Comparison of ENCODE assay signal across 8 cellular contexts in the genomic region with DNA sequence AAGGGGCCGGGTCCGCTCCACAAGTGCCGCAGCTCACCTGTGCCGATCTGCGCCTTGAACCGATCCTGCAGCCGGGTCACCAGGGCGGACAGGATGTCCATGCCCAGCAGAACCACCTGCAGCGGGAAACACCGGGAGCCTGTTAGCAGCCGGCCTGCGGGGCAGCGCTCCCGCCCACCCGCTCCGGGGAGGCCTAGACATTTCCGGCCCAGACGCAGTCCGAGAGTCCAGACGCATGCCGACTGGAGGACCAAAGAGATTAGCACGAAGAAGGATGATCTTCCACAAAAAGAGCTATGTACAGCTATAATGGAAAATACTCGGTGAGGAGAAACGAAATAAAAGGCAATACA. TPM values are rescaled to one million over a fixed set of nuclear protein-coding genes. Genes with fewer than 3 reads are reported as not detected.
DNase-seq lines count a peak whose midpoint lies in the region; ATAC-seq, FAIRE-seq and TF ChIP-seq lines count a peak whose summit lies in the region.

No MANE protein-coding gene starts in this region.

- H3K4me3 Mint-ChIP-seq in activated CD8-positive, alpha-beta memory T cell treated with anti-CD3 and anti-CD28 coated beads, Interleukin-2, amount 10 ng/mL, durations not matched to agents 7 days and 5 days: peak overlapping the region; percentile 82
- H3K4me3 Mint-ChIP-seq in activated CD8-positive, alpha-beta T cell treated with anti-CD3 and anti-CD28 coated beads for 36 hours: peak overlapping the region; percentile 83

- no peak for DNase-seq in activated CD8-positive, alpha-beta memory T cell treated with anti-CD3 and anti-CD28 coated beads, Interleukin-2, amount 10 ng/mL, durations not matched to agents 7 days and 5 days
- DNase-seq in activated CD8-positive, alpha-beta memory T cell treated with anti-CD3 and anti-CD28 coated beads for 24 hours: no peak
- DNase-seq in H54 (ENCODE audit: insufficient read length, low spot score): peak; percentile 66
- no peak for DNase-seq in activated CD8-positive, alpha-beta T cell treated with anti-CD3 and anti-CD28 coated beads for 36 hours
- peak; percentile 73 for DNase-seq in foreskin melanocyte
- peak; percentile 88 for DNase-seq in osteoblast (ENCODE audit: insufficient read length, low spot score, missing footprints)
- no peak for DNase-seq in NOMO-1 treated with DMSO at 0.1 percent for 48 hours (lab: John Stamatoyannopoulos, UW; ENCODE audit: unreplicated experiment)

- H3K4me2 ChIP-seq in osteoblast (ENCODE audit: insufficient read depth, low read length): peak overlapping the region; percentile 88

- H3K9me3 Mint-ChIP-seq in activated CD8-positive, alpha-beta memory T cell treated with anti-CD3 and anti-CD28 coated beads, Interleukin-2, amount 10 ng/mL, durations not matched to agents 7 days and 5 days (ENCODE audit: low read depth): no peaks in the 10 kb centered on the region
- peaks cover 3% of the 10 kb centered on the region for H3K9me3 Mint-ChIP-seq in activated CD8-positive, alpha-beta T cell treated with anti-CD3 and anti-CD28 coated beads for 36 hours

- H3K36me3 ChIP-seq in KOPT-K1 (ENCODE audit: insufficient read depth, low read length): peaks cover 33% of the 10 kb centered on the region
- H3K36me3 ChIP-seq in osteoblast (ENCODE audit: insufficient read depth, low read length): peaks cover 5% of the 10 kb centered on the region

- no peak for TF ChIP-seq POLR2A in H54 (IDR thresholded peaks at IDR 0.05; ENCODE audit: low read depth, low read length)

- no peaks in the 10 kb centered on the region for H3K9me3 ChIP-seq in KOPT-K1 (ENCODE audit: insufficient read depth, low read length, poor library complexity, severe bottlenecking)
- H3K9me3 ChIP-seq in osteoblast (ENCODE audit: low read depth, low read length): no peaks in the 10 kb centered on the region

- FAIRE-seq in H54 (lab: Jason Lieb, UNC): no peak

- H3K79me2 ChIP-seq in osteoblast (ENCODE audit: insufficient read depth, low read length): peaks cover 39% of the 10 kb centered on the region

- peak overlapping the region; percentile 81 for H2AFZ ChIP-seq in osteoblast (ENCODE audit: low read length)

- H3K4me1 ChIP-seq in osteoblast (ENCODE audit: insufficient read depth, low read length): peaks cover 15% of the 10 kb centered on the region

- H3K36me3 Mint-ChIP-seq in activated CD8-positive, alpha-beta memory T cell treated with anti-CD3 and anti-CD28 coated beads, Interleukin-2, amount 10 ng/mL, durations not matched to agents 7 days and 5 days: peaks cover 29% of the 10 kb centered on the region
- peaks cover 35% of the 10 kb centered on the region for H3K36me3 Mint-ChIP-seq in activated CD8-positive, alpha-beta T cell treated with anti-CD3 and anti-CD28 coated beads for 36 hours (ENCODE audit: low read depth)

- H3K27me3 Mint-ChIP-seq in activated CD8-positive, alpha-beta memory T cell treated with anti-CD3 and anti-CD28 coated beads, Interleukin-2, amount 10 ng/mL, durations not matched to agents 7 days and 5 days: no peaks in the 10 kb centered on the region
- no peaks in the 10 kb centered on the region for H3K27me3 Mint-ChIP-seq in activated CD8-positive, alpha-beta T cell treated with anti-CD3 and anti-CD28 coated beads for 36 hours

- H3K27ac ChIP-seq in KOPT-K1 (ENCODE audit: low read depth, low read length, poor library complexity, severe bottlenecking): peak overlapping the region; percentile 93
- peak overlapping the region; percentile 100 for H3K27ac ChIP-seq in osteoblast (ENCODE audit: low read depth, low read length)

- peaks cover 14% of the 10 kb centered on the region for H4K20me1 ChIP-seq in osteoblast (ENCODE audit: insufficient read depth, low read length)

- H3K4me3 ChIP-seq in osteoblast (ENCODE audit: insufficient read depth, low read length): peak overlapping the region; percentile 88

- CTCF ChIA-PET in activated CD8-positive, alpha-beta memory T cell treated with anti-CD3 and anti-CD28 coated beads, Interleukin-2, amount 10 ng/mL, durations not matched to agents 7 days and 5 days (lab: Charles Lee): interaction anchor here (0.6 to 3.6 kb wide), 12 partner anchors 10 to 228 kb away, joined by 3 to 33 read pairs (median 6); a partner anchor contains a TSS
- CTCF ChIA-PET in activated CD8-positive, alpha-beta T cell treated with anti-CD3 and anti-CD28 coated beads for 36 hours (lab: Charles Lee): interaction anchor here (0.9 to 2.0 kb wide), 7 partner anchors 32 to 205 kb away, joined by 3 to 22 read pairs (median 5); a partner anchor contains a TSS

- peak overlapping the region; percentile 96 for H3K27ac Mint-ChIP-seq in activated CD8-positive, alpha-beta memory T cell treated with anti-CD3 and anti-CD28 coated beads, Interleukin-2, amount 10 ng/mL, durations not matched to agents 7 days and 5 days
- H3K27ac Mint-ChIP-seq in activated CD8-positive, alpha-beta T cell treated with anti-CD3 and anti-CD28 coated beads for 36 hours: peak overlapping the region; percentile 92

- H3K4me1 Mint-ChIP-seq in activated CD8-positive, alpha-beta memory T cell treated with anti-CD3 and anti-CD28 coated beads, Interleukin-2, amount 10 ng/mL, durations not matched to agents 7 days and 5 days: peaks cover 54% of the 10 kb centered on the region
- peaks cover 63% of the 10 kb centered on the region for H3K4me1 Mint-ChIP-seq in activated CD8-positive, alpha-beta T cell treated with anti-CD3 and anti-CD28 coated beads for 36 hours (ENCODE audit: low read depth)

- TF ChIP-seq CTCF in activated CD8-positive, alpha-beta T cell treated with anti-CD3 and anti-CD28 coated beads for 36 hours (IDR thresholded peaks at IDR 0.05): no peak
- TF ChIP-seq CTCF in osteoblast (IDR thresholded peaks at IDR 0.05; ENCODE audit: extremely low read depth, low read depth, low read length): no peak

- POLR2A ChIA-PET in activated CD8-positive, alpha-beta T cell treated with anti-CD3 and anti-CD28 coated beads for 36 hours (lab: Charles Lee): interaction anchor here (0.6 to 5.4 kb wide), 53 partner anchors 10 to 456 kb away, joined by 3 to 84 read pairs (median 5); a partner anchor contains a TSS

- intact Hi-C loops in activated CD8-positive, alpha-beta T cell treated with anti-CD3 and anti-CD28 coated beads for 36 hours (cut with micrococcal nuclease): loop anchor here (5.0 kb wide), 1 partner anchor 187 kb away; no protein-coding TSS in a partner anchor

- peak; percentile 58 for ATAC-seq in activated CD8-positive, alpha-beta memory T cell treated with anti-CD3 and anti-CD28 coated beads, Interleukin-2, amount 10 ng/mL, durations not matched to agents 7 days and 5 days
- ATAC-seq in activated CD8-positive, alpha-beta T cell treated with anti-CD3 and anti-CD28 coated beads for 36 hours: peak; percentile 26

- H3K27me3 ChIP-seq in osteoblast (ENCODE audit: insufficient read depth, low read length): no peaks in the 10 kb centered on the region

RNA-seq across cellular contexts. Expression of a gene that starts 0.5 kb away (rescaled TPM):
- not detected for total RNA-seq in activated CD8-positive, alpha-beta memory T cell treated with anti-CD3 and anti-CD28 coated beads, Interleukin-2, amount 10 ng/mL, durations not matched to agents 7 days and 5 days
- total RNA-seq in activated CD8-positive, alpha-beta T cell treated with anti-CD3 and anti-CD28 coated beads for 36 hours: not detected
- under 0.01 TPM in 1 of 2 replicates, not detected in the other for total RNA-seq in osteoblast

Comparison
In these comparisons a context has a peak if more than half of its experiments do, and no peak if none do; other contexts are left out.
1. DNase-seq: peak in H54 (single experiment), foreskin melanocyte (single experiment) and osteoblast (single experiment); none in activated CD8-positive, alpha-beta memory T cell treated with anti-CD3 and anti-CD28 coated beads, Interleukin-2, amount 10 ng/mL, durations not matched to agents 7 days and 5 days (single experiment), activated CD8-positive, alpha-beta memory T cell treated with anti-CD3 and anti-CD28 coated beads for 24 hours (single experiment), activated CD8-positive, alpha-beta T cell treated with anti-CD3 and anti-CD28 coated beads for 36 hours (single experiment) and NOMO-1 treated with DMSO at 0.1 percent for 48 hours (single experiment).